24 cellular contexts compared by ENCODE assay signal in genomic region chr2:142042536-142043199, GRCh38.
"Had no signal": no experiment of that assay in that cellular context is flagged by ENCODE, and none has a peak within 500 bp of the region (broad histone marks: within the 10 kb centered on the region; RNA-seq: fewer than 3 reads in every experiment).

No MANE protein-coding gene starts in this region.

- DNase-seq: occipital lobe; ovary; posterior cingulate gyrus; psoas muscle; right cardiac atrium; right lobe of liver; sigmoid colon; small intestine; stimulated activated CD4-positive, alpha-beta T cell treated with anti-CD3 and anti-CD28 coated beads, Interleukin-15, amount 100 ng/mL, for 24 hours; stimulated activated CD4-positive, alpha-beta T cell treated with anti-CD3 and anti-CD28 coated beads, Interleukin-2, amount 100 ng/mL, for 24 hours; stimulated activated CD4-positive, alpha-beta T cell treated with anti-CD3 and anti-CD28 coated beads, Interleukin-2, amount 100 ng/mL, for 48 hours; stimulated activated CD4-positive, alpha-beta T cell treated with anti-CD3 and anti-CD28 coated beads, Interleukin-4, amount 100 ng/mL, for 24 hours; stimulated activated naive B cell treated with anti-CD40 and anti-IgM and Interleukin-4, amounts not matched to agents 10 μg/mL and 1 μg/mL and 100 μg/mL, for 72 hours; stimulated activated naive CD4-positive, alpha-beta T cell treated with Interleukin-2 at 50 U/mL for 16 hours; stomach; thyroid gland; trophoblast cell; upper lobe of left lung had no signal

- H3K27me3 ChIP-seq: neural progenitor cell, ovary, sigmoid colon, stomach, thyroid gland, tibial nerve, upper lobe of left lung, vagina had no signal

- H3K9ac ChIP-seq: neural progenitor cell, parathyroid adenoma had no signal

- H3K9me3 ChIP-seq: ovary, psoas muscle, right lobe of liver, sigmoid colon, stomach, thoracic aorta, thyroid gland, tibial nerve, upper lobe of left lung, vagina had no signal

- H3K27ac ChIP-seq: neural progenitor cell, ovary, parathyroid adenoma, psoas muscle, right lobe of liver, sigmoid colon, stomach, thoracic aorta, thyroid gland, tibial nerve, upper lobe of left lung, vagina had no signal

- H3K36me3 ChIP-seq: neural progenitor cell, ovary, right lobe of liver, sigmoid colon, stomach, thoracic aorta, thyroid gland, tibial nerve, upper lobe of left lung, vagina had no signal

- H3K79me2 ChIP-seq: parathyroid adenoma had no signal

- H3K4me3 ChIP-seq: neural progenitor cell, ovary, psoas muscle, right lobe of liver, sigmoid colon, stomach, thoracic aorta, thyroid gland, tibial nerve, upper lobe of left lung, vagina had no signal

- H3K4me2 ChIP-seq: neural progenitor cell had no signal

- H2AFZ ChIP-seq: neural progenitor cell, parathyroid adenoma had no signal

- ATAC-seq: psoas muscle; right cardiac atrium; stimulated activated effector memory CD8-positive, alpha-beta T cell treated with anti-CD3 and anti-CD28 coated beads, Interleukin-12 subunit alpha, Interleukin-12 subunit beta, amount 100 ng/mL, for 72 hours; stimulated activated naive B cell treated with anti-CD40 and anti-IgM and Interleukin-4, amounts not matched to agents 10 μg/mL and 1 μg/mL and 100 μg/mL, for 72 hours had no signal

- H3K4me1 ChIP-seq: parathyroid adenoma, psoas muscle, sigmoid colon, stomach, tibial nerve, upper lobe of left lung, vagina had no signal
